ENCODE assay signal across 8 cellular contexts in genomic region chr15:75348563-75349350, GRCh38. TPM values are rescaled to one million over a fixed set of nuclear protein-coding genes. Genes with fewer than 3 reads are reported as not detected.
DNase-seq lines count a peak whose midpoint lies in the region; ATAC-seq and TF ChIP-seq lines count a peak whose summit lies in the region.

No MANE protein-coding gene starts in this region.

- no peaks in the 10 kb centered on the region for H3K27me3 Mint-ChIP-seq in osteocyte (ENCODE audit: unreplicated experiment)

- H3K27ac Mint-ChIP-seq in osteocyte (ENCODE audit: unreplicated experiment): peak overlapping the region; percentile 60

- no peak overlapping the region for H2AFZ ChIP-seq in SK-N-SH (ENCODE audit: low read depth)

- no peaks in the 10 kb centered on the region for H3K9me3 ChIP-seq in SK-N-SH

- no peaks in the 10 kb centered on the region for H3K79me2 ChIP-seq in SK-N-SH (ENCODE audit: insufficient read depth)

- no peaks in the 10 kb centered on the region for H3K36me3 ChIP-seq in SK-N-SH (replicated peaks in 1 of 2; ENCODE audit: control insufficient read depth in 1 of 2, insufficient read depth in 2 of 2, low read length in 1 of 2)

- no peaks in the 10 kb centered on the region for H3K36me3 Mint-ChIP-seq in osteocyte (ENCODE audit: unreplicated experiment)

- POLR2A ChIA-PET in SK-N-SH (lab: Yijun Ruan, JAX): interaction anchor here (1.8 kb wide), 1 partner anchor 19 kb away, joined by 11 read pairs; the partner anchor contains the start of gene MAN2C1

- H3K9ac ChIP-seq in SK-N-SH: peak overlapping the region; percentile 74

- peak overlapping the region; percentile 98 for H3K4me2 ChIP-seq in SK-N-SH

- no peak for TF ChIP-seq EP300 in SK-N-SH (IDR thresholded peaks at IDR 0.05; ENCODE audit: borderline replicate concordance in 1 of 2, low read depth in 1 of 2, low read length in 1 of 2)

- H3K9me3 Mint-ChIP-seq in osteocyte (ENCODE audit: unreplicated experiment): no peaks in the 10 kb centered on the region

- 53% methylated on average over 31 of the region's 46 CpGs for WGBS in SK-N-SH (ENCODE audit: low lambda C conversion rate)

- ATAC-seq in GM21381 (IDR thresholded peaks at IDR 0.05; ENCODE audit: unreplicated experiment) (no peak), GM18858 (IDR thresholded peaks at IDR 0.05; ENCODE audit: unreplicated experiment) (no peak), GM21360 (IDR thresholded peaks at IDR 0.05; ENCODE audit: unreplicated experiment) (no peak)

- H3K4me1 Mint-ChIP-seq in osteocyte (ENCODE audit: unreplicated experiment): peaks cover 14% of the 10 kb centered on the region

- H3F3A ChIP-seq in SK-N-SH (replicated peaks; ENCODE audit: insufficient read depth): peaks cover 17% of the 10 kb centered on the region

- DNase-seq in GM03348 (ENCODE audit: low spot score) (peak; percentile 28), SK-N-SH (peak; percentile 79), fibroblast of mammary gland (ENCODE audit: low read depth) (no peak), osteocyte (ENCODE audit: extremely low spot score, unreplicated experiment) (no peak), GM19238 (ENCODE audit: insufficient read length, low spot score) (no peak)

- H3K27ac ChIP-seq in SK-N-SH (ENCODE audit: low read depth in 2 of 2, low read length in 1 of 2): peak overlapping the region in 1 of 2 experiments; percentile 73; a peak in 1 of 4 replicates

- H3K27me3 ChIP-seq in SK-N-SH (ENCODE audit: insufficient read depth): no peaks in the 10 kb centered on the region

- CTCF ChIA-PET in SK-N-SH (lab: Yijun Ruan, JAX): interaction anchor here (0.6 to 3.3 kb wide), 3 partner anchors 12 to 19 kb away, joined by 3 to 18 read pairs (median 4); partner anchors contain the start of genes COMMD4 and MAN2C1

- H3K4me3 ChIP-seq in SK-N-SH (ENCODE audit: low read depth in 2 of 2, low read length in 1 of 2) (peak overlapping the region; percentile 70 to 77), fibroblast of mammary gland (ENCODE audit: control insufficient read depth, low read depth, low read length) (peak overlapping the region; percentile 64)

- no peaks in the 10 kb centered on the region for H4K20me1 ChIP-seq in SK-N-SH (ENCODE audit: insufficient read depth)

- peaks cover 0 to 11% of the 10 kb centered on the region in 2 experiments; a peak in 1 of 4 replicates for H3K4me1 ChIP-seq in SK-N-SH (ENCODE audit: control insufficient read depth in 1 of 2, insufficient read depth in 2 of 2, low read depth in 1 of 2, low read length in 1 of 2)

- TF ChIP-seq CTCF in SK-N-SH (IDR thresholded peaks at IDR 0.05) (no peak), fibroblast of mammary gland (conservative IDR thresholded peaks at IDR 0.05; ENCODE audit: control insufficient read depth, insufficient read depth, low read depth, low read length) (no peak), osteocyte (IDR thresholded peaks at IDR 0.05) (no peak)

- peak overlapping the region; percentile 78 for H3K4me3 Mint-ChIP-seq in osteocyte (ENCODE audit: unreplicated experiment)

- TF ChIP-seq RAD21 in SK-N-SH (IDR thresholded peaks at IDR 0.05; ENCODE audit: low read length): no peak

- H3K9me2 ChIP-seq in SK-N-SH: no peaks in the 10 kb centered on the region

TF ChIP-seq in SK-N-SH, 30 proteins besides CTCF, POLR2A, EP300 and RAD21:
- no peak for TF ChIP-seq RXRA (IDR thresholded peaks at IDR 0.05; ENCODE audit: borderline replicate concordance, low read depth)
- TF ChIP-seq POLR2AphosphoS5 (IDR thresholded peaks at IDR 0.05; ENCODE audit: low read depth, low read length): no peak; the same call in 1 of the 2 replicates
- TF ChIP-seq NRF1 (IDR thresholded peaks at IDR 0.05; ENCODE audit: low read depth, low read length): no peak
- no peak for TF ChIP-seq FOSL2 (IDR thresholded peaks at IDR 0.05; ENCODE audit: borderline replicate concordance, low read depth)
- no peak for TF ChIP-seq RCOR1 (IDR thresholded peaks at IDR 0.05; ENCODE audit: low read length)
- TF ChIP-seq ELF1 (IDR thresholded peaks at IDR 0.05): no peak
- TF ChIP-seq JUND (IDR thresholded peaks at IDR 0.05): no peak
- TF ChIP-seq TEAD4 (IDR thresholded peaks at IDR 0.05; ENCODE audit: borderline replicate concordance, insufficient read depth): no peak
- no peak for TF ChIP-seq TCF12 (IDR thresholded peaks at IDR 0.05)
- no peak for TF ChIP-seq MAX (IDR thresholded peaks at IDR 0.05; ENCODE audit: low read depth)
- no peak for TF ChIP-seq REST (IDR thresholded peaks at IDR 0.05; ENCODE audit: low read depth, low read length)
- no peak for TF ChIP-seq GABPA (IDR thresholded peaks at IDR 0.05; ENCODE audit: low read depth)

RNA-seq across cellular contexts. Expression of gene NEIL1, which starts 1.9 kb away (rescaled TPM):
- 11.4 and 12.0 TPM in 2 replicates for polyA plus RNA-seq in SK-N-SH (2012; rRNA removed)
- polyA plus RNA-seq in SK-N-SH (2012; cell fraction: cytosol; rRNA removed): 2.1 and 2.8 TPM in 2 replicates
- polyA plus RNA-seq in SK-N-SH (2012; cell fraction: nucleus; rRNA removed): 75.4 and 115 TPM in 2 replicates
- total RNA-seq in osteocyte: 30.0 and 34.0 TPM in 2 replicates

RNA-seq across cellular contexts. Expression of gene COMMD4, which starts 12.9 kb away (rescaled TPM):
- polyA plus RNA-seq in SK-N-SH (2012; rRNA removed): 197 and 223 TPM in 2 replicates
- 103 and 144 TPM in 2 replicates for polyA plus RNA-seq in SK-N-SH (2012; cell fraction: cytosol; rRNA removed)
- polyA plus RNA-seq in SK-N-SH (2012; cell fraction: nucleus; rRNA removed): 286 and 334 TPM in 2 replicates
- 96.6 and 99.0 TPM in 2 replicates for total RNA-seq in osteocyte

RNA-seq across cellular contexts. Expression of gene MAN2C1, which starts 19.6 kb away (rescaled TPM):
- polyA plus RNA-seq in SK-N-SH (2012; rRNA removed): 132 and 169 TPM in 2 replicates
- 8.8 and 16.5 TPM in 2 replicates for polyA plus RNA-seq in SK-N-SH (2012; cell fraction: cytosol; rRNA removed)
- polyA plus RNA-seq in SK-N-SH (2012; cell fraction: nucleus; rRNA removed): 1,319 and 1,662 TPM in 2 replicates
- 174 and 219 TPM in 2 replicates for total RNA-seq in osteocyte

Comparison
In these comparisons a context has a peak if more than half of its experiments do, and no peak if none do; other contexts are left out.
1. DNase-seq: peak in GM03348 (single experiment) and SK-N-SH (single experiment); none in fibroblast of mammary gland (single experiment), osteocyte (single experiment) and GM19238 (single experiment).